Comparison of ENCODE assay signal across 12 cellular contexts in the genomic region with DNA sequence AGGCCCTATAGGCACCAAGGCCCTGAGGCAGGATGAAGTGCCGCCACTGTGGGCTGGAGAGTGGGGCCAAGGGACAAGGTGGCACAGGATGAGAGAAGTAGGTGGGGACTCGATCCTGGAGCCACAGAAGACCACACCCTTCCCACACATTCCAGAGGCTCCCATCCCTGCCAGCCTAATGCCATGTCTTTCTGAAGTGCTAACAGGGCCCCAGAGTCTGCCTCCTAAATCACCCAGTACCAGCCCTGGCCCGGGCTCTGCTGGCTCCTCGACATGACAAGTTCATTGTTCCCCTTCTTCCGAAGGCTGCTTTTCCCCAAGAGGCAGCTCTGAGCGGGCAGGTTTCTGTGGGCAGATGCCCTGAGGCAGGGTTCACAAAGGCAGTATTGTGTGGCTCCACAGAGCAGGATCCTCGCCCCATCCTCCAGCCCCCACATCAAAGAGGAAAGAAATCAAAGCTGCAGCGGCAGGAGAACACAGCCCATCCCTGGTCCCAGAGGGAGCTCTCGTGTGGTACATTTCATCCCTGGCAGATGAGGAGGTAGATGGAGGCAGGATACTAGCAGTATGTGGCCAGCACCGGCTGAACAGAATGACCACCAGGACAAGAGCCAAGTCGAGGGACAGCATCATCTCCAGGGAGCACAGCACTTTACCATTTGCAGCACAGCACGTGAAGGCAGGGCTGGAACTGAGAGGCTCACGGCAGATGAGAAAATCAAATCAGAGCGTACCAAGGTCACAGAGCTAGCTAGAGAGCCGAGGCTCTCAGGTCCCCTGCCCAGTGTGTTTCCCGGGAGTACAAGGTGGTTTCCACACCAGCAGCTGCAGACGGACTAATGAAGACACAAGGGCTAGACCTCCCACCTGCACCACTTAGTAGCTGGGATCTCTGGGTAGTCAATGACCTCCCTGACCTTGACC.
DNase-seq lines count a peak whose midpoint lies in the region; ATAC-seq and TF ChIP-seq lines count a peak whose summit lies in the region.
"Had no signal": no experiment of that assay in that cellular context is flagged by ENCODE, and none has a peak within 500 bp of the region (broad histone marks: within the 10 kb centered on the region; RNA-seq: fewer than 3 reads in every experiment).

No MANE protein-coding gene starts in this region.

- peak overlapping the region; percentile 58 for H3K9ac ChIP-seq in SK-N-MC (ENCODE audit: insufficient read length)

- CTCF ChIA-PET in HEK293 (lab: Yijun Ruan, JAX): no interaction called here

- H3K36me3 ChIP-seq in HEK293 (ENCODE audit: control insufficient read depth in 2 of 2, insufficient read depth in 1 of 2, low read length in 2 of 2): no peaks in the 10 kb centered on the region
- peaks cover 8% of the 10 kb centered on the region; the same call in 1 of the 2 replicates for H3K36me3 ChIP-seq in SK-N-MC (ENCODE audit: insufficient read depth, low read length)
- H3K36me3 ChIP-seq: right atrium auricular region, WERI-Rb-1 had no signal

- no peaks in the 10 kb centered on the region for H3K4me1 ChIP-seq in HEK293 (ENCODE audit: control insufficient read depth, insufficient read depth, low read length)
- H3K4me1 ChIP-seq: right atrium auricular region, testis had no signal

- no peak for TF ChIP-seq POLR2A in GM18505 (IDR thresholded peaks at IDR 0.05; ENCODE audit: borderline replicate concordance, extremely low read depth, insufficient read depth, insufficient read length)

- no peak for TF ChIP-seq CTCF in HEK293 (tag by site-specific recombination; IDR thresholded peaks at IDR 0.05)

- no peak overlapping the region for H3K4me3 ChIP-seq in HEK293 (ENCODE audit: low read depth, low read length)
- H3K4me3 ChIP-seq in SK-N-MC: peak overlapping the region; percentile 47
- H3K4me3 ChIP-seq: right atrium auricular region, testis had no signal

- H3K27ac ChIP-seq in HEK293 (ENCODE audit: extremely low read depth, low read depth, low read length): no peak overlapping the region
- H3K27ac ChIP-seq in SK-N-MC: peak overlapping the region; percentile 99
- H3K27ac ChIP-seq: right atrium auricular region, testis, WERI-Rb-1 had no signal

- POLR2A ChIA-PET in HEK293 (lab: Yijun Ruan, JAX): no interaction called here

- no peak for ATAC-seq in GM18505 (IDR thresholded peaks at IDR 0.05; ENCODE audit: unreplicated experiment)

- H3K9me3 ChIP-seq in HEK293 (ENCODE audit: control insufficient read depth, insufficient read depth, low read depth, low read length) (no peaks in the 10 kb centered on the region), SK-N-MC (ENCODE audit: low read depth, low read length) (peaks cover 10% of the 10 kb centered on the region; the same call in 1 of the 2 replicates)
- H3K9me3 ChIP-seq: right atrium auricular region, testis had no signal

- peak; percentile 68 for DNase-seq in SK-N-MC (ENCODE audit: low read depth, low spot score)
- peak; percentile 94 for DNase-seq in islet precursor cell
- DNase-seq in superior temporal gyrus (ENCODE audit: extremely low spot score): peak; percentile 48
- DNase-seq in NOMO-1 (lab: John Stamatoyannopoulos, UW; ENCODE audit: unreplicated experiment in 2 of 2): no peak
- DNase-seq in NCI-H1105 treated with DMSO at 0.1 percent for 48 hours (lab: John Stamatoyannopoulos, UW): no peak
- DNase-seq: amniotic stem cell, NCI-H2227 treated with DMSO at 0.1 percent for 48 hours, testis, WERI-Rb-1 had no signal

TF ChIP-seq in HEK293, 187 proteins besides CTCF, POLR2A, EP300 and RAD21:
- TF ChIP-seq EGR2 (tag by site-specific recombination; IDR thresholded peaks at IDR 0.05; ENCODE audit: low read depth): peak; percentile 40; the same call in 1 of the 2 replicates
- no peak for TF ChIP-seq ZNF571 (tag by site-specific recombination; IDR thresholded peaks at IDR 0.05)
TF ChIP-seq in HEK293: peak in this region for 1.

Comparison
In these comparisons a context has a peak if more than half of its experiments do, and no peak if none do; other contexts are left out.
1. DNase-seq: peak in SK-N-MC (single experiment), islet precursor cell (single experiment) and superior temporal gyrus (single experiment); none in NOMO-1 (0 of 2) and NCI-H1105 treated with DMSO at 0.1 percent for 48 hours (single experiment).